In the genomic region with DNA sequence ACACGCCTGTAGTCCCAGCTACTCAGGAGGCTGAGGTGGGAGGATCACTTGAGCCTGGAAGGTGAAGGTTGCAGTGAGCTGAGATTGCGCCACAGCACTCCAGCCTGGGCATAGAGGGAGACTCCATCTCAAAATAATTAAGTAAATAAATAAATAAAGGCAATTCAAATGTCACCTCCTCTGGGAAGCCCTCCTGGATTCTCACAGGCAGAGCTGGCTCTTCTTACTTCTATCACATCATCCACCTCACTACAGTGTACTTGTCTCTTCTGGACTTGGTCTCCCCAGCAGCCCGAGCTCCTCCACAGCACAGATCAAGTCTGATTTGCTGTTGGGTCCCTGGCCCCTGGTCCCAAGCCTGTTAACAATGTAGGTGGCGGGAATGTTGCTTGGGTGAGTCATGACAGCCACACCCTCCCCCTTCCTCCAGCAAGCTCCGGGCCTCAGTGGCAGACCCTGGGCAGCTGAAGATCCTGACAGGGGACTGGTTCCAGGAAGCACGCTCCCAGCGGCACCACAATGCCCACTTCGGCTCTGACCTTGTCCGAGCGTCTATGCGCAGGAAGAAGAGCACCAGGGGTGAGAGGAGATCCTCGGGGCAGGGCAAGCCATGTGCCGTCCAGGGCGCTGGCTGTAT, we compare ENCODE assay signal across 18 cellular contexts. TPM values are rescaled to one million over a fixed set of nuclear protein-coding genes. Genes with fewer than 3 reads are reported as not detected.
A peak's percentile ranks its signal among the peaks of the same experiment; 100 is the strongest.
DNase-seq lines count a peak whose midpoint lies in the region; ATAC-seq and TF ChIP-seq lines count a peak whose summit lies in the region.
"Had no signal": no experiment of that assay in that cellular context is flagged by ENCODE, and none has a peak within 500 bp of the region (broad histone marks: within the 10 kb centered on the region; RNA-seq: fewer than 3 reads in every experiment).

No MANE protein-coding gene starts in this region.

- intact Hi-C loops in ovary (cut with DNase I): no loop called here

- TF ChIP-seq POLR2A in ovary (IDR thresholded peaks at IDR 0.05): no peak

- no peaks in the 10 kb centered on the region for H3K36me3 ChIP-seq in ovary
- H3K36me3 ChIP-seq: heart left ventricle, right atrium auricular region had no signal

- H3K27ac ChIP-seq in 22Rv1: peak overlapping the region; percentile 91
- H3K27ac ChIP-seq in ovary: no peak overlapping the region
- H3K27ac ChIP-seq: heart left ventricle, right atrium auricular region had no signal

- no peak overlapping the region for H3K4me3 ChIP-seq in ovary
- H3K4me3 ChIP-seq: heart left ventricle, right atrium auricular region had no signal

- ATAC-seq in HG03108 (IDR thresholded peaks at IDR 0.05; ENCODE audit: unreplicated experiment): no peak
- ATAC-seq in HG02763 (IDR thresholded peaks at IDR 0.05; ENCODE audit: unreplicated experiment): no peak
- ATAC-seq: heart left ventricle had no signal

- TF ChIP-seq CTCF in 22Rv1 (IDR thresholded peaks at IDR 0.05): no peak
- TF ChIP-seq CTCF in ovary (IDR thresholded peaks at IDR 0.05): no peak

- no peak for TF ChIP-seq EP300 in ovary (IDR thresholded peaks at IDR 0.05)

- H3K27me3 ChIP-seq in ovary: no peaks in the 10 kb centered on the region
- H3K27me3 ChIP-seq: heart left ventricle, right atrium auricular region had no signal

- DNase-seq in Daoy (ENCODE audit: low read depth): peak; percentile 55
- DNase-seq in SW480 (ENCODE audit: low spot score): peak; percentile 54
- peak; percentile 88 for DNase-seq in islet precursor cell
- no peak for DNase-seq in 8988T
- DNase-seq in ovary: no peak
- DNase-seq: activated CD4-positive, alpha-beta T cell treated with anti-CD3 and anti-CD28 coated beads for 4 hours; activated CD8-positive, alpha-beta memory T cell treated with anti-CD3 and anti-CD28 coated beads, Interleukin-2, amount 50 U/mL, for 48 hours; activated naive CD4-positive, alpha-beta T cell; heart left ventricle; NCI-H2029 treated with DMSO at 0.1 percent for 48 hours; NCI-H510A treated with DMSO at 0.1 percent for 48 hours; T-helper 9 cell had no signal

- H3K4me1 ChIP-seq in ovary (ENCODE audit: insufficient read depth): peaks cover 8% of the 10 kb centered on the region

- 75 to 81% (median 78%) methylated on average over 14 of the region's 14 CpGs for WGBS in ovary, 3 donors

- H3K9me3 ChIP-seq in ovary: no peaks in the 10 kb centered on the region
- H3K9me3 ChIP-seq: heart left ventricle, right atrium auricular region had no signal

RNA-seq across cellular contexts. Expression of a gene that starts 5.3 kb away (rescaled TPM):
- total RNA-seq in Daoy (2014; rRNA removed; shearing (Covaris generic)): 1.2 and 2.1 TPM in 2 replicates
- 10 to 100 TPM in 1 of 7 donors, 1 to 10 TPM in 4, under 1 TPM in 2; 0.43 to 20.9 (median 3.4) TPM for total RNA-seq in ovary
- 1 to 10 TPM in 1 of 2 donors, under 1 TPM in 1; 0.15 to 1.4 TPM for polyA plus RNA-seq in ovary
- total RNA-seq: SK-MEL-5 had no signal

RNA-seq across cellular contexts. Expression of a gene that starts 19.7 kb away (rescaled TPM):
- total RNA-seq in Daoy (2014; rRNA removed; shearing (Covaris generic)): 8.2 and 12.1 TPM in 2 replicates
- 10 to 100 TPM; 10.3 to 45.9 (median 19.0) TPM for total RNA-seq in ovary
- polyA plus RNA-seq in ovary: 10 to 100 TPM in 1 of 2 donors, 1 to 10 TPM in 1; 5.1 to 14.2 TPM

RNA-seq across cellular contexts. Expression of a gene that starts 25.1 kb away (rescaled TPM):
- total RNA-seq in Daoy (2014; rRNA removed; shearing (Covaris generic)): 54.9 and 65.0 TPM in 2 replicates
- total RNA-seq in ovary: 10 to 100 TPM; 12.9 to 52.5 (median 36.5) TPM
- polyA plus RNA-seq in ovary: 10 to 100 TPM; 14.8 to 50.8 TPM

RNA-seq across cellular contexts. Expression of a gene that starts 27.5 kb away (rescaled TPM):
- not detected in 2 replicates for total RNA-seq in Daoy (2014; rRNA removed; shearing (Covaris generic))
- total RNA-seq in ovary: 1 to 10 TPM in 4 of 7 donors, under 1 TPM in 3; 0.35 to 7.6 (median 1.2) TPM
- 1 to 10 TPM; 2.5 to 6.5 TPM for polyA plus RNA-seq in ovary
- total RNA-seq: neural crest cell, SK-MEL-5 had no signal

RNA-seq across cellular contexts. Expression of a gene that starts 36.0 kb away (rescaled TPM):
- not detected in 2 replicates for total RNA-seq in Daoy (2014; rRNA removed; shearing (Covaris generic))
- total RNA-seq in ovary: 10 to 100 TPM in 1 of 7 donors, 1 to 10 TPM in 1, under 1 TPM in 3, not detected in 2; 0.52 to 15.5 (median 0.89) TPM
- under 1 TPM in 1 of 2 donors, not detected in 1; 0.06 TPM for polyA plus RNA-seq in ovary
- total RNA-seq: heart left ventricle, neural crest cell, right atrium auricular region, SK-MEL-5 had no signal
- polyA plus RNA-seq: heart left ventricle had no signal

Comparison
In these comparisons a context has a peak if more than half of its experiments do, and no peak if none do; other contexts are left out.
1. DNase-seq: peak in Daoy (single experiment), SW480 (single experiment) and islet precursor cell (single experiment); none in 8988T (single experiment) and ovary (0 of 5).